ENCODE assay signal across 8 cellular contexts in the genomic region with DNA sequence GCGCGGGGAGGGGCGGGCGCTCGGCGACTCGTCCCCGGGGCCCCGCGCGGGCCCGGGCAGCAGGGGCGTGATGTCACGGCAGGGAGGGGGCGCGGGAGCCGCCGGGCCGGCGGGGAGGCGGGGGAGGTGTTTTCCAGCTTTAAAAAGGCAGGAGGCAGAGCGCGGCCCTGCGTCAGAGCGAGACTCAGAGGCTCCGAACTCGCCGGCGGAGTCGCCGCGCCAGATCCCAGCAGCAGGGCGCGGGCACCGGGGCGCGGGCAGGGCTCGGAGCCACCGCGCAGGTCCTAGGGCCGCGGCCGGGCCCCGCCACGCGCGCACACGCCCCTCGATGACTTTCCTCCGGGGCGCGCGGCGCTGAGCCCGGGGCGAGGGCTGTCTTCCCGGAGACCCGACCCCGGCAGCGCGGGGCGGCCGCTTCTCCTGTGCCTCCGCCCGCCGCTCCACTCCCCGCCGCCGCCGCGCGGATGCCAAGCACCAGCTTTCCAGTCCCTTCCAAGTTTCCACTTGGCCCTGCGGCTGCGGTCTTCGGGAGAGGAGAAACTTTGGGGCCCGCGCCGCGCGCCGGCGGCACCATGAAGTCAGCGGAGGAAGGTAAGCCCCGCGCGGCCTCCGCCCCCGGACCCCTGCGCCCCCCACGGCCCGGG. TPM values are rescaled to one million over a fixed set of nuclear protein-coding genes. Genes with fewer than 3 reads are reported as not detected.
A peak's percentile ranks its signal among the peaks of the same experiment; 100 is the strongest.
DNase-seq lines count a peak whose midpoint lies in the region; ATAC-seq and TF ChIP-seq lines count a peak whose summit lies in the region.

Gene NFATC1, plus strand, starts transcription at position 170 of the 644 bp plus-strand sequence. Its CDS starts 295 bp downstream, at position 465.

- no peak within 1 kb of the TSS for H2BK20ac ChIP-seq in IMR-90 (ENCODE audit: low read depth, low read length)

- H3K27ac Mint-ChIP-seq in MCF 10A (ENCODE audit: low read depth, unreplicated experiment): no peak within 1 kb of the TSS

- no peak within 1 kb of the TSS for H2BK120ac ChIP-seq in IMR-90 (ENCODE audit: low read depth, low read length)

- no peak within 1 kb of the TSS for H3K4ac ChIP-seq in IMR-90 (ENCODE audit: low read depth, low read length)

- no peaks in the 10 kb centered on the region for H3K9me1 ChIP-seq in IMR-90 (ENCODE audit: insufficient read depth, low read length)

- peaks cover 5% of the 10 kb centered on the region for H3K4me1 ChIP-seq in IMR-90 (ENCODE audit: control insufficient read depth, insufficient read depth, low read length)

- H3K9me3 Mint-ChIP-seq in MCF 10A (ENCODE audit: unreplicated experiment): no peaks in the 10 kb centered on the region

- H3K27me3 ChIP-seq in IMR-90 (ENCODE audit: control insufficient read depth, insufficient read depth, low read length): peaks cover 16% of the 10 kb centered on the region

- dilution Hi-C loops in IMR-90 (cut with HindIII; ENCODE audit: low sequenced_read_pairs, unreplicated experiment): no loop called here

- TF ChIP-seq CTCF in IMR-90 (conservative IDR thresholded peaks at IDR 0.05; ENCODE audit: low read depth, low read length) (no peak), MCF 10A (IDR thresholded peaks at IDR 0.05; ENCODE audit: unreplicated experiment) (no peak)

- H3K4me3 ChIP-seq in IMR-90 (ENCODE audit: insufficient read depth, low read depth, low read length): peak within 1 kb of the TSS; percentile 44

- no peaks in the 10 kb centered on the region for H3K36me3 Mint-ChIP-seq in MCF 10A (ENCODE audit: insufficient read depth, unreplicated experiment)

- H3K56ac ChIP-seq in IMR-90 (ENCODE audit: extremely low read depth, insufficient read depth, low read length): no peak within 1 kb of the TSS

- H3K18ac ChIP-seq in IMR-90 (ENCODE audit: low read depth, low read length): no peak within 1 kb of the TSS

- peak; percentile 94 for TF ChIP-seq POLR2A in IMR-90 (IDR thresholded peaks at IDR 0.05; ENCODE audit: low read depth, low read length)

- H3K27ac ChIP-seq in IMR-90 (ENCODE audit: insufficient read depth, low read length): no peak within 1 kb of the TSS

- TF ChIP-seq RAD21 in IMR-90 (IDR thresholded peaks at IDR 0.05; ENCODE audit: low read length): no peak

- no peak within 1 kb of the TSS for H4K5ac ChIP-seq in IMR-90 (ENCODE audit: low read depth, low read length)

- H3K27me3 Mint-ChIP-seq in MCF 10A (ENCODE audit: insufficient read depth, unreplicated experiment): no peaks in the 10 kb centered on the region

- peak within 1 kb of the TSS; percentile 71 for H3K4me3 Mint-ChIP-seq in MCF 10A (ENCODE audit: unreplicated experiment)

- intact Hi-C loops in IMR-90 (cut with micrococcal nuclease) (no loop called here), MCF 10A (cut with micrococcal nuclease) (no loop called here)

- peak within 1 kb of the TSS; percentile 81 for H2AFZ ChIP-seq in IMR-90 (replicated peaks; ENCODE audit: low read length, poor library complexity)

- H3K79me1 ChIP-seq in IMR-90 (ENCODE audit: low read depth in 1 of 2, low read length in 2 of 2): no peaks in the 10 kb centered on the region

- H2AK5ac ChIP-seq in IMR-90 (ENCODE audit: low read depth, low read length): no peak within 1 kb of the TSS

- WGBS in IMR-90 (ENCODE audit: extremely low coverage in 2 of 2, insufficient read length in 1 of 2), 2 experiments: 0% methylated on average over 27 of the region's 91 CpGs; no CpG with 5 or more reads in 1 of the 2 experiments

- peak within 1 kb of the TSS; percentile 12 for H3K4me2 ChIP-seq in IMR-90 (ENCODE audit: low read depth, low read length)

- ATAC-seq in IMR-90 (ENCODE audit: low read depth) (peak; percentile 40), GM21423 (IDR thresholded peaks at IDR 0.05; ENCODE audit: unreplicated experiment) (no peak), HG03159 (IDR thresholded peaks at IDR 0.05; ENCODE audit: unreplicated experiment) (no peak)

- H4K20me1 ChIP-seq in IMR-90 (ENCODE audit: insufficient read depth, low read length): no peaks in the 10 kb centered on the region

- H3K4me1 Mint-ChIP-seq in MCF 10A (ENCODE audit: insufficient read depth, unreplicated experiment): no peaks in the 10 kb centered on the region

- CTCF ChIA-PET in IMR-90 (lab: Yijun Ruan, JAX): no interaction called here
- CTCF ChIA-PET in MCF 10A (lab: Yijun Ruan, JAX): interaction anchor here (0.7 to 1.2 kb wide), 3 partner anchors 15 to 218 kb away, joined by 3 to 4 read pairs (median 3); no protein-coding TSS in a partner anchor

- DNase-seq in EH (ENCODE audit: low read depth): peak; percentile 71
- peak; percentile 67 for DNase-seq in IMR-90
- peak; percentile 21 for DNase-seq in T1000 (lab: John Stamatoyannopoulos, UW)
- DNase-seq in MCF 10A (ENCODE audit: unreplicated experiment): peak; percentile 34
- peak; percentile 73 for DNase-seq in iris pigment epithelial cell (ENCODE audit: low read depth)
- DNase-seq in stimulated activated CD4-positive, alpha-beta T cell treated with anti-CD3 and anti-CD28 coated beads, Interleukin-1b, Interleukin-23, amount 100 ng/mL, for 24 hours (ENCODE audit: low read depth in 4 of 4, low spot score in 1 of 4): peak; percentile 65 to 87 (median 76)

- H3K14ac ChIP-seq in IMR-90 (replicated peaks; ENCODE audit: low read depth, low read length): no peak within 1 kb of the TSS

- H3K9ac ChIP-seq in IMR-90 (ENCODE audit: low read depth, low read length): no peak within 1 kb of the TSS

- no peaks in the 10 kb centered on the region for H3K9me3 ChIP-seq in IMR-90 (ENCODE audit: control insufficient read depth, insufficient read depth, low read length)

- H2BK5ac ChIP-seq in IMR-90 (ENCODE audit: low read depth, low read length, poor library complexity, severe bottlenecking): no peak within 1 kb of the TSS

- H4K91ac ChIP-seq in IMR-90 (ENCODE audit: insufficient read depth, low read depth, low read length): no peak within 1 kb of the TSS

- H2AK9ac ChIP-seq in IMR-90 (replicated peaks; ENCODE audit: low read depth, low read length, poor library complexity): no peak within 1 kb of the TSS

- no peaks in the 10 kb centered on the region for H3K36me3 ChIP-seq in IMR-90 (ENCODE audit: control insufficient read depth, insufficient read depth, low read length)

- H2BK15ac ChIP-seq in IMR-90 (ENCODE audit: low read depth, low read length): no peak within 1 kb of the TSS

- H3K23ac ChIP-seq in IMR-90 (ENCODE audit: low read depth, low read length): no peak within 1 kb of the TSS

- in situ Hi-C loops in IMR-90 (cut with MboI; ENCODE audit: low sequenced_read_pairs): no loop called here

- POLR2A ChIA-PET in IMR-90 (lab: Charles Lee; ENCODE audit: unreplicated experiment): no interaction called here
- POLR2A ChIA-PET in MCF 10A (lab: Yijun Ruan, JAX): interaction anchor here (0.6 kb wide), 1 partner anchor 299 kb away, joined by 3 read pairs; no protein-coding TSS in a partner anchor

- no TSS peak for BruUV-seq in IMR-90 (replicated peaks; lab: Mats Ljungman, UMichigan)
- BruUV-seq in MCF 10A (replicated peaks; lab: Mats Ljungman, UMichigan): no TSS peak

- no peak within 1 kb of the TSS for H4K8ac ChIP-seq in IMR-90 (ENCODE audit: low read depth in 2 of 2, low read length in 2 of 2)

TF ChIP-seq in IMR-90, 13 proteins besides CTCF, POLR2A, EP300 and RAD21:
- TF ChIP-seq NFE2L2 (IDR thresholded peaks at IDR 0.05; ENCODE audit: low read depth, low read length) (no peak), MAZ (IDR thresholded peaks at IDR 0.05; ENCODE audit: borderline replicate concordance, low read depth, low read length) (peak; percentile 89)

RNA-seq across cellular contexts. Expression of gene NFATC1, which starts in this region (rescaled TPM):
- 0.28 and 0.36 TPM in 2 replicates for total RNA-seq in IMR-90 (2012; rRNA removed)
- polyA plus RNA-seq in IMR-90 (2012; rRNA removed): 1.8 TPM in 2 replicates
- polyA plus RNA-seq in IMR-90 (2012; cell fraction: cytosol; rRNA removed): 0.86 and 2.1 TPM in 2 replicates
- polyA plus RNA-seq in IMR-90 (2012; cell fraction: nucleus; rRNA removed; ENCODE audit: low replicate concordance): 2.4 and 4.0 TPM in 2 replicates
- 2.0 and 3.7 TPM in 2 replicates for total RNA-seq in MCF 10A (2022)

Comparison
In these comparisons a context has a peak if more than half of its experiments do, and no peak if none do; other contexts are left out.
1. DNase-seq: peak in every context shown above with its lines; median percentile 76 in stimulated activated CD4-positive, alpha-beta T cell treated with anti-CD3 and anti-CD28 coated beads, Interleukin-1b, Interleukin-23, amount 100 ng/mL, for 24 hours; 73 in iris pigment epithelial cell; 71 in EH; 67 in IMR-90; 34 in MCF 10A; 21 in T1000.